ENCODE assay signal across 27 cellular contexts in genomic region chr4:106355193-106355592, GRCh38. TPM values are rescaled to one million over a fixed set of nuclear protein-coding genes. Genes with fewer than 3 reads are reported as not detected.
DNase-seq lines count a peak whose midpoint lies in the region; ATAC-seq and TF ChIP-seq lines count a peak whose summit lies in the region.
"Had no signal": no experiment of that assay in that cellular context is flagged by ENCODE, and none has a peak within 500 bp of the region (broad histone marks: within the 10 kb centered on the region; RNA-seq: fewer than 3 reads in every experiment).

No MANE protein-coding gene starts in this region.

- H3K79me1 ChIP-seq in mesenchymal stem cell (replicated peaks; ENCODE audit: low read length, poor library complexity, severe bottlenecking): no peaks in the 10 kb centered on the region

- no peak overlapping the region for H3K18ac ChIP-seq in mesenchymal stem cell (ENCODE audit: low read depth in 1 of 2, low read length in 2 of 2)

- H3K4me2 ChIP-seq in mesenchymal stem cell (ENCODE audit: low read length, poor library complexity, severe bottlenecking): no peak overlapping the region

- H2BK120ac ChIP-seq in mesenchymal stem cell (ENCODE audit: low read depth, low read length): no peak overlapping the region

- H3K9ac ChIP-seq in mesenchymal stem cell (ENCODE audit: low read length): peak overlapping the region; percentile 40

- no peaks in the 10 kb centered on the region for H3K27me3 ChIP-seq in ACC112 (ENCODE audit: insufficient read depth, low read length)
- no peaks in the 10 kb centered on the region for H3K27me3 ChIP-seq in mesenchymal stem cell (ENCODE audit: control insufficient read depth in 1 of 2, insufficient read depth in 1 of 2, low read length in 2 of 2)
- H3K27me3 ChIP-seq: brain microvascular endothelial cell, esophagus squamous epithelium had no signal

- no peak overlapping the region for H4K91ac ChIP-seq in mesenchymal stem cell (ENCODE audit: low read length)

- H3K79me2 ChIP-seq in ACC112 (ENCODE audit: control insufficient read depth, insufficient read depth, low read length, unreplicated experiment): no peaks in the 10 kb centered on the region

- TF ChIP-seq POLR2A in lower leg skin (IDR thresholded peaks at IDR 0.05): no peak

- no peak for TF ChIP-seq CTCF in LNCaP clone FGC (IDR thresholded peaks at IDR 0.05; ENCODE audit: control insufficient read depth, extremely low read depth, insufficient read depth)
- TF ChIP-seq CTCF in fibroblast of the aortic adventitia (IDR thresholded peaks at IDR 0.05; ENCODE audit: insufficient read depth, low read length): peak; percentile 0
- TF ChIP-seq CTCF in lower leg skin (IDR thresholded peaks at IDR 0.05): no peak
- TF ChIP-seq CTCF in omental fat pad (IDR thresholded peaks at IDR 0.05): no peak

- H3K27ac ChIP-seq in ACC112 (ENCODE audit: low read depth, low read length) (no peak overlapping the region), mesenchymal stem cell (ENCODE audit: low read length, poor library complexity, severe bottlenecking) (no peak overlapping the region)
- H3K27ac ChIP-seq: brain microvascular endothelial cell, esophagus squamous epithelium, SK-N-MC had no signal

- H4K8ac ChIP-seq in mesenchymal stem cell (ENCODE audit: low read length): no peak overlapping the region

- H3K36me3 ChIP-seq in ACC112 (ENCODE audit: insufficient read depth, low read length) (no peaks in the 10 kb centered on the region), mesenchymal stem cell (ENCODE audit: control insufficient read depth in 1 of 2, insufficient read depth in 2 of 2, low read depth in 1 of 2, low read length in 2 of 2) (peaks cover 0 to 23% of the 10 kb centered on the region in 2 experiments)
- H3K36me3 ChIP-seq: brain microvascular endothelial cell had no signal

- peaks cover 4% of the 10 kb centered on the region for H3K9me3 ChIP-seq in mesenchymal stem cell (ENCODE audit: control insufficient read depth, low read length)
- H3K9me3 ChIP-seq: esophagus squamous epithelium had no signal

- H3K14ac ChIP-seq in mesenchymal stem cell (ENCODE audit: low read length in 2 of 2): no peak overlapping the region

- H3K4me3 ChIP-seq in ACC112 (ENCODE audit: low read depth, low read length): peak overlapping the region; percentile 68
- H3K4me3 ChIP-seq in LNCaP clone FGC (ENCODE audit: low read depth, low read length): no peak overlapping the region
- peak overlapping the region; percentile 49 for H3K4me3 ChIP-seq in fibroblast of the aortic adventitia (ENCODE audit: low read depth, low read length)
- peak overlapping the region in 1 of 2 experiments; percentile 61 for H3K4me3 ChIP-seq in mesenchymal stem cell (ENCODE audit: insufficient read depth in 1 of 2, low read depth in 1 of 2, low read length in 2 of 2)
- H3K4me3 ChIP-seq in lower leg skin (ENCODE audit: low read depth, poor library complexity, severe bottlenecking): no peak overlapping the region
- H3K4me3 ChIP-seq: esophagus squamous epithelium, SK-N-MC had no signal

- no peak overlapping the region for H3K4ac ChIP-seq in mesenchymal stem cell (ENCODE audit: low read depth in 1 of 2, low read length in 2 of 2)

- H2AFZ ChIP-seq in ACC112 (ENCODE audit: low read length, unreplicated experiment) (peak overlapping the region; percentile 53), mesenchymal stem cell (ENCODE audit: low read depth, low read length) (no peak overlapping the region)

- H2BK5ac ChIP-seq in mesenchymal stem cell (ENCODE audit: low read depth, low read length, poor library complexity, severe bottlenecking): no peak overlapping the region

- WGBS in mesenchymal stem cell: 74% methylated on average over 4 of the region's 4 CpGs
- WGBS in lower leg skin, 2 donors: 39 to 56% methylated on average over 4 of the region's 4 CpGs

- H3K4me1 ChIP-seq in ACC112 (ENCODE audit: control insufficient read depth, insufficient read depth, low read length, unreplicated experiment): peaks cover 11% of the 10 kb centered on the region
- no peaks in the 10 kb centered on the region for H3K4me1 ChIP-seq in mesenchymal stem cell (ENCODE audit: control insufficient read depth, insufficient read depth, low read depth, low read length)
- H3K4me1 ChIP-seq: esophagus squamous epithelium had no signal

- H2BK12ac ChIP-seq in mesenchymal stem cell (ENCODE audit: low read length in 2 of 2): no peak overlapping the region

- no peak overlapping the region for H3K23ac ChIP-seq in mesenchymal stem cell (ENCODE audit: low read length in 2 of 2)

- H2AK5ac ChIP-seq in mesenchymal stem cell (ENCODE audit: low read length, severe bottlenecking): no peak overlapping the region

- intact Hi-C loops in lower leg skin (cut with DNase I; ENCODE audit: low total_unique reads): no loop called here

- no peak overlapping the region for H2BK15ac ChIP-seq in mesenchymal stem cell (ENCODE audit: low read depth, poor library complexity, severe bottlenecking)

- ATAC-seq in GM21381 (IDR thresholded peaks at IDR 0.05; ENCODE audit: unreplicated experiment): no peak
- no peak for ATAC-seq in omental fat pad (ENCODE audit: low FRiP score)
- ATAC-seq in HG03159 (IDR thresholded peaks at IDR 0.05; ENCODE audit: unreplicated experiment): no peak
- ATAC-seq: activated CD8-positive, alpha-beta T cell treated with anti-CD3 and anti-CD28 coated beads, Interleukin-2, amount 10 ng/mL, durations not matched to agents 7 days and 5 days; effector memory CD8-positive, alpha-beta T cell; HCT116; naive thymus-derived CD8-positive, alpha-beta T cell; T-helper 17 cell had no signal

- DNase-seq in LNCaP clone FGC (ENCODE audit: low read depth) (peak; percentile 32), fibroblast of the aortic adventitia (ENCODE audit: low read depth) (peak; percentile 59), mesenchymal stem cell (no peak), lower leg skin (ENCODE audit: low spot score in 2 of 2) (no peak), omental fat pad (ENCODE audit: low spot score) (no peak)
- DNase-seq: activated CD8-positive, alpha-beta T cell treated with anti-CD3 and anti-CD28 coated beads, Interleukin-2, amount 10 ng/mL, durations not matched to agents 7 days and 5 days; activated effector memory CD4-positive, alpha-beta T cell treated with Interleukin-2 at 50 U/mL for 16 hours; activated T-cell treated with anti-CD3 and anti-CD28 coated beads for 4 hours; brain microvascular endothelial cell; C1 segment of cervical spinal cord; Calu3; effector memory CD8-positive, alpha-beta T cell; esophagus squamous epithelium; KBM-7; naive thymus-derived CD8-positive, alpha-beta T cell; NCI-H1694; occipital lobe; RPMI8226; stimulated activated CD4-positive, alpha-beta T cell treated with anti-CD3 and anti-CD28 coated beads, Interleukin-4, amount 100 ng/mL, for 4 hours; stimulated activated naive CD4-positive, alpha-beta T cell; T-helper 17 cell had no signal

RNA-seq across cellular contexts. Expression of gene GIMD1, which starts 13.4 kb away (rescaled TPM):
- total RNA-seq in fibroblast of the aortic adventitia (ENCODE audit: low replicate concordance): not detected in 2 replicates
- not detected for polyA plus RNA-seq in mesenchymal stem cell (2013, experiment 1 of 2)
- polyA plus RNA-seq in mesenchymal stem cell (2013, experiment 2 of 2): not detected
- not detected for total RNA-seq in lower leg skin
- not detected for total RNA-seq in omental fat pad
- total RNA-seq: activated CD8-positive, alpha-beta T cell treated with anti-CD3 and anti-CD28 coated beads, Interleukin-2, amount 10 ng/mL, durations not matched to agents 7 days and 5 days; Calu3; esophagus squamous epithelium; kidney epithelial cell; naive thymus-derived CD8-positive, alpha-beta T cell; occipital lobe; T-helper 17 cell had no signal
- polyA plus RNA-seq: naive thymus-derived CD8-positive, alpha-beta T cell had no signal

RNA-seq across cellular contexts. Expression of gene AIMP1, which starts 38.8 kb away (rescaled TPM):
- total RNA-seq in fibroblast of the aortic adventitia (ENCODE audit: low replicate concordance) (29.9 and 30.7 TPM in 2 replicates), lower leg skin (10 to 100 TPM; 14.9 to 25.0 (median 18.6) TPM), omental fat pad (10 to 100 TPM; 19.3 to 26.5 (median 22.7) TPM)
- 90.8 TPM for polyA plus RNA-seq in mesenchymal stem cell (2013, experiment 1 of 2)
- 93.7 TPM for polyA plus RNA-seq in mesenchymal stem cell (2013, experiment 2 of 2)

RNA-seq across cellular contexts. Expression of gene TBCK, which starts 39.2 kb away (rescaled TPM):
- 59.7 and 163 TPM in 2 replicates for total RNA-seq in fibroblast of the aortic adventitia (ENCODE audit: low replicate concordance)
- 8.5 TPM for polyA plus RNA-seq in mesenchymal stem cell (2013, experiment 1 of 2)
- 7.4 TPM for polyA plus RNA-seq in mesenchymal stem cell (2013, experiment 2 of 2)
- total RNA-seq in lower leg skin: 10 to 100 TPM; 15.6 to 29.9 (median 21.8) TPM
- total RNA-seq in omental fat pad: 10 to 100 TPM; 25.3 to 40.0 (median 37.2) TPM

Comparison
In these comparisons a context has a peak if more than half of its experiments do, and no peak if none do; other contexts are left out.
1. H3K4me3 ChIP-seq: peak in ACC112 (single experiment) and fibroblast of the aortic adventitia (single experiment); none in LNCaP clone FGC (single experiment) and lower leg skin (single experiment).
2. DNase-seq: peak in LNCaP clone FGC (single experiment) and fibroblast of the aortic adventitia (single experiment); none in mesenchymal stem cell (single experiment), lower leg skin (0 of 2) and omental fat pad (single experiment).